In the genomic region with DNA sequence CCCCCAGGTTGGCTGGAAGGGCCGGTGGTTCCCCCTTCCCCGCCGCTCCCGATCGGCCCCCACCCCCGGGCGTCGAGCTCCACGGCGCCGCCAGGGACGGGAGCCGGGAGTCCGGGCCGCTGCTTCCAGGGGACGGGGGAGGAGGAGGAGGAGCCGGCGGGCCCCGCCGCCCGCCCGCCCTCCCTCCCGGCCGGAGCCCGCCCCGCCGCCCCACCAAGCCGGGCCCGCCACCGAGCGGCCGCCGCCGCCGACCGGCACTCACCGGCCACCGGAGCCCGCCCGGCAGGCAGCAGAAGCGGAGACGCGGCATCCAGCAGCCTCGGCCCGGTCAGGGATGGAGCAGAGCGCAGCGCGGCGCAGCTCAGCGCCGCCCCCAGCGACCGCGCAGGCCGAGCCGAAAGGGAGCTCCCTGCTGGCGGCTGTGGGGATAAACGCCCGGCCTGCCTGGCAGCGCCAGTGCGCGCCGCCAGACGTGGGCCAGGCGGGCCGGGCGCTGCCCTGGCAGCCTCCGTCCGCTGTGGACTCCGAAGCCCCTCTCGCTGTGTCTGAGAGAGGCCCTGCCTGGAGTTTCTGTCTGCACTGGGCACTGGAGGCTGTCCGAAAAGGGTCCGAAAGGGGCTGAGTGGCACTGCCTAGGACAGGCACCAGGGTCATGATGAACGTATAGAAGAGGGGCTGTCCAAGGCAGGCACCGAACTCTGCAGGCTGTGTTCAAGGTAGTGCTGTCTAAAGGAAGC, we compare ENCODE assay signal across 1 cellular context.
A peak's percentile ranks its signal among the peaks of the same experiment; 100 is the strongest.
TF ChIP-seq lines count a peak whose summit lies in the region.

A gene with protein sequence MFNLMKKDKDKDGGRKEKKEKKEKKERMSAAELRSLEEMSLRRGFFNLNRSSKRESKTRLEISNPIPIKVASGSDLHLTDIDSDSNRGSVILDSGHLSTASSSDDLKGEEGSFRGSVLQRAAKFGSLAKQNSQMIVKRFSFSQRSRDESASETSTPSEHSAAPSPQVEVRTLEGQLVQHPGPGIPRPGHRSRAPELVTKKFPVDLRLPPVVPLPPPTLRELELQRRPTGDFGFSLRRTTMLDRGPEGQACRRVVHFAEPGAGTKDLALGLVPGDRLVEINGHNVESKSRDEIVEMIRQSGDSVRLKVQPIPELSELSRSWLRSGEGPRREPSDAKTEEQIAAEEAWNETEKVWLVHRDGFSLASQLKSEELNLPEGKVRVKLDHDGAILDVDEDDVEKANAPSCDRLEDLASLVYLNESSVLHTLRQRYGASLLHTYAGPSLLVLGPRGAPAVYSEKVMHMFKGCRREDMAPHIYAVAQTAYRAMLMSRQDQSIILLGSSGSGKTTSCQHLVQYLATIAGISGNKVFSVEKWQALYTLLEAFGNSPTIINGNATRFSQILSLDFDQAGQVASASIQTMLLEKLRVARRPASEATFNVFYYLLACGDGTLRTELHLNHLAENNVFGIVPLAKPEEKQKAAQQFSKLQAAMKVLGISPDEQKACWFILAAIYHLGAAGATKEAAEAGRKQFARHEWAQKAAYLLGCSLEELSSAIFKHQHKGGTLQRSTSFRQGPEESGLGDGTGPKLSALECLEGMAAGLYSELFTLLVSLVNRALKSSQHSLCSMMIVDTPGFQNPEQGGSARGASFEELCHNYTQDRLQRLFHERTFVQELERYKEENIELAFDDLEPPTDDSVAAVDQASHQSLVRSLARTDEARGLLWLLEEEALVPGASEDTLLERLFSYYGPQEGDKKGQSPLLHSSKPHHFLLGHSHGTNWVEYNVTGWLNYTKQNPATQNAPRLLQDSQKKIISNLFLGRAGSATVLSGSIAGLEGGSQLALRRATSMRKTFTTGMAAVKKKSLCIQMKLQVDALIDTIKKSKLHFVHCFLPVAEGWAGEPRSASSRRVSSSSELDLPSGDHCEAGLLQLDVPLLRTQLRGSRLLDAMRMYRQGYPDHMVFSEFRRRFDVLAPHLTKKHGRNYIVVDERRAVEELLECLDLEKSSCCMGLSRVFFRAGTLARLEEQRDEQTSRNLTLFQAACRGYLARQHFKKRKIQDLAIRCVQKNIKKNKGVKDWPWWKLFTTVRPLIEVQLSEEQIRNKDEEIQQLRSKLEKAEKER (N-terminal part only) (minus strand): TSS at position 348 of the 737 bp plus-strand sequence. CDS start 13,458 bp downstream, outside the sequence.

TF ChIP-seq in IMR-90, 13 proteins besides CTCF, POLR2A, EP300 and RAD21:
- peak; percentile 79 for TF ChIP-seq MAZ (IDR thresholded peaks at IDR 0.05; ENCODE audit: borderline replicate concordance, low read depth, low read length)
- peak; percentile 53; the same call in 1 of the 2 replicates for TF ChIP-seq MXI1 (IDR thresholded peaks at IDR 0.05; ENCODE audit: borderline replicate concordance, low read depth, low read length)
- TF ChIP-seq, protein P1, sequence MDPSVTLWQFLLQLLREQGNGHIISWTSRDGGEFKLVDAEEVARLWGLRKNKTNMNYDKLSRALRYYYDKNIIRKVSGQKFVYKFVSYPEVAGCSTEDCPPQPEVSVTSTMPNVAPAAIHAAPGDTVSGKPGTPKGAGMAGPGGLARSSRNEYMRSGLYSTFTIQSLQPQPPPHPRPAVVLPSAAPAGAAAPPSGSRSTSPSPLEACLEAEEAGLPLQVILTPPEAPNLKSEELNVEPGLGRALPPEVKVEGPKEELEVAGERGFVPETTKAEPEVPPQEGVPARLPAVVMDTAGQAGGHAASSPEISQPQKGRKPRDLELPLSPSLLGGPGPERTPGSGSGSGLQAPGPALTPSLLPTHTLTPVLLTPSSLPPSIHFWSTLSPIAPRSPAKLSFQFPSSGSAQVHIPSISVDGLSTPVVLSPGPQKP (IDR thresholded peaks at IDR 0.05; ENCODE audit: borderline replicate concordance, low read depth, low read length): no peak
- peak; percentile 74 for TF ChIP-seq SMC3 (IDR thresholded peaks at IDR 0.05; ENCODE audit: low read depth, low read length)
